ENCODE assay signal across 9 cellular contexts in the genomic region with DNA sequence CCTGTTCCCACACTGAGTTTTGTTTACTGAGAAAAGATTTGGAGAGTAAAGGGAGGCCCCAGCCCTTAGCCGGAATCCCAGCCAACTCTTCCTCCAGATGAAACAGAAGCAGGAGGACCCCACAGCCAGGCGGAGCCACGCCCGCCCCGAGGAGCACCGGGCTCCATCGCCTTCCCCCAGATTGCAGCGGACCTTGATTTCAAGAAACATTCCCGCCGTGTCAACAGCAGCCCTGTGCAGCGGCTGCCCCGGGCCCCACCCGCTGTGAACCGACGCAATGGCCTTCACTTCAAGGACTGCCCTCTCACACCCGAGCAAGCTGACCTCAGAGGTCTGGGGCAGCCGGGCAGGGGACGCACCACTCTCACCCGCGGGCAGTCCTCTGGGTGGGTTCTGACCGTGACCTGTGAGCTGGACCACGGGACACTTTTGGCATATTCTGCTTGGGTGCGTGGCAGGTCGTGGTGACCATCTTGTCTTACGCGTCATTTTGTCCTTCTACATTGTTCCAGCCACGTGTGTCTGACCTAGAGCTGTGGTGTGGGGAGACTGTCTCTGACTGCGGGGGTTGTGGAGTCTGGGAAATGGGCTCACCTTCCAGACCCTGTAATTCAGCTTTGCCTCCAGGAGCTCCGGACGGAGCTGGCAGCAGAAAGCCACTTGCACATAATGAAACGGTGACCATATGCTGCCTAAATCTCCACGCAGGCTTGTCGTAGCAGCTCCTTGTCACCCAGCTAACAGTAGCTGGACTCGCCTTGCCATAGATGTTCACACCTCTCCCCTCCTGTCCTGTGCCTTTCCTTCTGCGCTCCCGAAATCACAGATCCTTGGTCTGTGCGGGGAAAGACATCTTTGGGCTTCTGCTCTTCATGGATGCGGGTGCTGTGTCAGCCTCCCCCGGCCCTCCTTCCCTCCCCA. TPM values are rescaled to one million over a fixed set of nuclear protein-coding genes. Genes with fewer than 3 reads are reported as not detected.
DNase-seq lines count a peak whose midpoint lies in the region; ATAC-seq and TF ChIP-seq lines count a peak whose summit lies in the region.
"Had no signal": no experiment of that assay in that cellular context is flagged by ENCODE, and none has a peak within 500 bp of the region (broad histone marks: within the 10 kb centered on the region; RNA-seq: fewer than 3 reads in every experiment).

No MANE protein-coding gene starts in this region.

- no peak overlapping the region for H3K27ac Mint-ChIP-seq in WTC11

- H3K27me3 ChIP-seq in H7 (ENCODE audit: control insufficient read depth, insufficient read depth, low read length), result peaks cover 17% of the 10 kb centered on the region
- no peaks in the 10 kb centered on the region for H3K27me3 ChIP-seq in heart left ventricle
- H3K27me3 ChIP-seq in skeletal muscle satellite cell (ENCODE audit: control insufficient read depth, insufficient read depth, low read length), result peaks cover 16% of the 10 kb centered on the region

- POLR2A ChIA-PET in WTC11 (lab: Charles Lee), result interaction anchor here (0.5 to 1.1 kb wide), 3 partner anchors 62 to 761 kb away, joined by 3 to 5 read pairs (median 3); no protein-coding TSS in a partner anchor

- H3K4me1 Mint-ChIP-seq in WTC11, result peaks cover 12% of the 10 kb centered on the region

- no peaks in the 10 kb centered on the region for H3K36me3 Mint-ChIP-seq in WTC11

- ATAC-seq in WTC11 (no peak; the same call in 1 of the 2 replicates), heart left ventricle (peak in 2 of 4 donors; percentile 22 to 25), HG03175 (IDR thresholded peaks at IDR 0.05; ENCODE audit: unreplicated experiment) (no peak)

- TF ChIP-seq CTCF in WTC11 (IDR thresholded peaks at IDR 0.05), result no peak
- no peak for TF ChIP-seq CTCF in heart left ventricle (IDR thresholded peaks at IDR 0.05)

- H3K4me3 ChIP-seq in H7 (ENCODE audit: insufficient read depth, low read depth, low read length), result no peak overlapping the region; the same call in 1 of the 2 replicates
- peak overlapping the region in 10 of 12 donors; percentile 26 to 62 (median 48) for H3K4me3 ChIP-seq in heart left ventricle
- H3K4me3 ChIP-seq in skeletal muscle satellite cell (ENCODE audit: low read length), result peak overlapping the region; percentile 68
- H3K4me3 ChIP-seq: cardiac muscle cell had no signal

- H3K4me3 Mint-ChIP-seq in WTC11, result peak overlapping the region; percentile 74

- H3K4me1 ChIP-seq in heart left ventricle (peaks cover 0 to 21% (median 13%) of the 10 kb centered on the region in 12 donors), skeletal muscle satellite cell (ENCODE audit: control insufficient read depth, insufficient read depth, low read length) (no peaks in the 10 kb centered on the region)

- CTCF ChIA-PET in WTC11 (lab: Charles Lee), result interaction anchor here (0.6 to 4.4 kb wide), 60 partner anchors 9 to 533 kb away, joined by 3 to 52 read pairs (median 5); partner anchors contain the start of genes INHBB, RALB and TMEM185B

- H3K9ac ChIP-seq in skeletal muscle satellite cell (ENCODE audit: low read depth, low read length), result peak overlapping the region; percentile 47

- no peaks in the 10 kb centered on the region for H3K9me3 Mint-ChIP-seq in WTC11

- H3K9me3 ChIP-seq in heart left ventricle, result no peaks in the 10 kb centered on the region
- no peaks in the 10 kb centered on the region for H3K9me3 ChIP-seq in skeletal muscle satellite cell (replicated peaks; ENCODE audit: low read length)

- H3K27me3 Mint-ChIP-seq in WTC11 (ENCODE audit: low read depth), result peaks cover 72% of the 10 kb centered on the region

- peak; percentile 69 for DNase-seq in H7
- DNase-seq in WTC11 (ENCODE audit: low spot score), result peak; percentile 26
- DNase-seq in heart left ventricle, result no peak
- DNase-seq in HCEC 1CT, result no peak
- no peak for DNase-seq in NCI-H345 (lab: John Stamatoyannopoulos, UW)
- no peak for DNase-seq in AML-193 (lab: John Stamatoyannopoulos, UW)

- intact Hi-C loops in heart left ventricle (cut with DNase I), result loop anchor here (1.0 to 10.0 kb wide), 16 partner anchors 59 to 561 kb away; partner anchors contain the start of genes RALB (in 8 of the 10), TMEM185B (in 4 of the 10) and PTPN4 (in 1 of the 10)

- no peaks in the 10 kb centered on the region for H3K36me3 ChIP-seq in H7 (replicated peaks; ENCODE audit: control insufficient read depth, insufficient read depth, low read length)
- no peaks in the 10 kb centered on the region for H3K36me3 ChIP-seq in heart left ventricle
- no peaks in the 10 kb centered on the region for H3K36me3 ChIP-seq in skeletal muscle satellite cell (ENCODE audit: insufficient read depth, low read length)
- H3K36me3 ChIP-seq: cardiac muscle cell had no signal

- TF ChIP-seq POLR2A in heart left ventricle (IDR thresholded peaks at IDR 0.05), result no peak

- H3K27ac ChIP-seq in heart left ventricle, result peak overlapping the region in 4 of 12 donors; percentile 11 to 32 (median 14)
- H3K27ac ChIP-seq: cardiac muscle cell had no signal

- H3K4me2 ChIP-seq in skeletal muscle satellite cell (ENCODE audit: low read length), result peak overlapping the region; percentile 82

- 70 to 81% (median 72%) methylated on average over 27 to 39 of the region's 39 CpGs for WGBS in heart left ventricle, 4 donors

TF ChIP-seq in WTC11, 78 proteins besides CTCF, POLR2A, EP300 and RAD21:
- no peak for TF ChIP-seq CREB1 (CRISPR knock-in tag; IDR thresholded peaks at IDR 0.05)
- no peak for TF ChIP-seq STAT6 (CRISPR knock-in tag; conservative IDR thresholded peaks at IDR 0.05; ENCODE audit: low read depth)
- TF ChIP-seq HMGA2 (CRISPR knock-in tag; IDR thresholded peaks at IDR 0.05), result no peak
- TF ChIP-seq, protein P1, sequence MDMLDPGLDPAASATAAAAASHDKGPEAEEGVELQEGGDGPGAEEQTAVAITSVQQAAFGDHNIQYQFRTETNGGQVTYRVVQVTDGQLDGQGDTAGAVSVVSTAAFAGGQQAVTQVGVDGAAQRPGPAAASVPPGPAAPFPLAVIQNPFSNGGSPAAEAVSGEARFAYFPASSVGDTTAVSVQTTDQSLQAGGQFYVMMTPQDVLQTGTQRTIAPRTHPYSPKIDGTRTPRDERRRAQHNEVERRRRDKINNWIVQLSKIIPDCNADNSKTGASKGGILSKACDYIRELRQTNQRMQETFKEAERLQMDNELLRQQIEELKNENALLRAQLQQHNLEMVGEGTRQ (CRISPR knock-in tag; IDR thresholded peaks at IDR 0.05), result no peak

RNA-seq across cellular contexts. Expression of gene INHBB, which starts 32.0 kb away (rescaled TPM):
- 0.07 and 0.11 TPM in 2 replicates for total RNA-seq in H7 (2014; rRNA removed; shearing (Covaris generic))
- 0.14 to 0.26 TPM (median 0.21 TPM) in 3 replicates for total RNA-seq in WTC11 (2021)
- total RNA-seq in heart left ventricle, result 10 to 100 TPM in 1 of 9 donors, 1 to 10 TPM in 6, under 1 TPM in 2; 0.70 to 38.0 (median 2.0) TPM
- polyA plus RNA-seq in heart left ventricle, result 1 to 10 TPM; 2.8 to 7.8 TPM
- total RNA-seq in skeletal muscle satellite cell (2012; rRNA removed), result not detected in 2 replicates
- total RNA-seq: cardiac muscle cell had no signal
- polyA plus RNA-seq: cardiac muscle cell had no signal

Comparison
In these comparisons a context has a peak if more than half of its experiments do, and no peak if none do; other contexts are left out.
1. DNase-seq: peak in H7 (single experiment) and WTC11 (single experiment); none in heart left ventricle (0 of 5), HCEC 1CT (single experiment), NCI-H345 (single experiment) and AML-193 (0 of 2).